Comparison of ENCODE assay signal across 8 cellular contexts in genomic region chr10:11345224-11346054, GRCh38.
DNase-seq lines count a peak whose midpoint lies in the region; ATAC-seq and TF ChIP-seq lines count a peak whose summit lies in the region.

No MANE protein-coding gene starts in this region.

- no peak overlapping the region for H3K27ac ChIP-seq in upper lobe of right lung

- intact Hi-C loops in upper lobe of right lung (cut with DNase I) = no loop called here

- no peaks in the 10 kb centered on the region for H3K27me3 ChIP-seq in upper lobe of right lung

- DNase-seq in NCI-H69 (lab: John Stamatoyannopoulos, UW) (peak; percentile 50), fibroblast of mammary gland (ENCODE audit: low read depth) (peak; percentile 30), upper lobe of right lung (peak; percentile 68), NCI-H2196 (lab: John Stamatoyannopoulos, UW; ENCODE audit: unreplicated experiment) (no peak), AG08395 (ENCODE audit: low spot score) (no peak)

- H3K4me3 ChIP-seq in fibroblast of mammary gland (ENCODE audit: control insufficient read depth, low read depth, low read length) = no peak overlapping the region
- no peak overlapping the region for H3K4me3 ChIP-seq in upper lobe of right lung

- ATAC-seq in GM18508 (IDR thresholded peaks at IDR 0.05; ENCODE audit: insufficient read depth, unreplicated experiment) (peak; percentile 59), HG02759 (IDR thresholded peaks at IDR 0.05; ENCODE audit: unreplicated experiment) (peak; percentile 88), upper lobe of right lung (peak; percentile 94), GM19324 (IDR thresholded peaks at IDR 0.05; ENCODE audit: low FRiP score, unreplicated experiment) (no peak)

- no peaks in the 10 kb centered on the region for H3K36me3 ChIP-seq in upper lobe of right lung

- H3K9me3 ChIP-seq in upper lobe of right lung = no peaks in the 10 kb centered on the region

- TF ChIP-seq CTCF in fibroblast of mammary gland (conservative IDR thresholded peaks at IDR 0.05; ENCODE audit: control insufficient read depth, insufficient read depth, low read depth, low read length) = no peak
- no peak for TF ChIP-seq CTCF in upper lobe of right lung (IDR thresholded peaks at IDR 0.05)

- H3K4me1 ChIP-seq in upper lobe of right lung = no peaks in the 10 kb centered on the region

Comparison
In these comparisons a context has a peak if more than half of its experiments do, and no peak if none do; other contexts are left out.
1. DNase-seq: peak in NCI-H69 (single experiment), fibroblast of mammary gland (single experiment) and upper lobe of right lung (single experiment); none in NCI-H2196 (single experiment) and AG08395 (single experiment).